ENCODE assay signal across 18 cellular contexts in the genomic region with DNA sequence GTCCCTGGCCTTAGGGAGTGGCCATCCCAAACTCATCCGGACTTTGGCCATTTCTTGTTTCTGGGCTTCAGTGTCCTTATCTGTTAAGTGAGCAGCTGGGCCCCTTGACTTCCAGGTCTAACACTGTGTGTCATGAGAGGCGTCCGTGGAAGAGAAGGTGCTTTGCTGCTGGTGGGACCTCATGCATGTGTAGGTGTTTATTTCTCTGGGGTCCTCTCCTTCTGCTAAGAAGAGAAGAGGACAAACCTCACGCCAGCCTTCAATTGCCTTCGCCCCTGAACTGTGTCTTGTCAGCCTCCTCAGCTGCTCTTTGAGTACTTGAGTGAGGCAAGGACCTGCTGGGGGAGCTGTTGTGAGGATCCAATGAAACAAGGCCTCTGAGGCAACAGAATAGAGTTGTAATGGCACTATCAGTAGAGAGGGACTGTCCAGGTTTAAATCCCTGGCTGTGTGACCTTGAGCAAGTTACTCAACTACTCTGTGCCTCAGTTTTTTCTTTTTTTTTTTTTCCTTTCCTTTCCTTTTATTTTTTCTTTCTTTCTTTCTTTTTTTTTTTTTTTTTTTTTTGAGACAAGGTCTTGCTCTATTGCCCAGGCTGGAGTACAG.
DNase-seq lines count a peak whose midpoint lies in the region; ATAC-seq and TF ChIP-seq lines count a peak whose summit lies in the region.
"Had no signal": no experiment of that assay in that cellular context is flagged by ENCODE, and none has a peak within 500 bp of the region (broad histone marks: within the 10 kb centered on the region; RNA-seq: fewer than 3 reads in every experiment).

No MANE protein-coding gene starts in this region.

- H3K36me3 Mint-ChIP-seq in neural progenitor cell, result no peaks in the 10 kb centered on the region
- H3K36me3 Mint-ChIP-seq: CD4-positive, CD25-positive, alpha-beta regulatory T cell had no signal

- peaks cover 6% of the 10 kb centered on the region for H3K4me1 ChIP-seq in neural progenitor cell
- H3K4me1 ChIP-seq: upper lobe of right lung had no signal

- H3K27ac Mint-ChIP-seq in neural progenitor cell, result no peak overlapping the region
- H3K27ac Mint-ChIP-seq: CD4-positive, CD25-positive, alpha-beta regulatory T cell; T-helper 1 cell treated with Interleukin-12 subunit alpha and Interleukin-12 subunit beta and Interleukin-4 antibody, amounts not matched to agents 30 μg/mL and 1 μg/mL, for 36 hours had no signal

- TF ChIP-seq CTCF in neural progenitor cell (IDR thresholded peaks at IDR 0.05), result peak; percentile 13

- no peak overlapping the region for H3K4me3 ChIP-seq in neural progenitor cell
- H3K4me3 ChIP-seq: prostate gland, upper lobe of right lung had no signal

- H3K27ac ChIP-seq in neural progenitor cell, result no peak overlapping the region
- H3K27ac ChIP-seq: prostate gland, upper lobe of right lung had no signal

- peaks cover 4% of the 10 kb centered on the region for H3K27me3 Mint-ChIP-seq in neural progenitor cell (ENCODE audit: insufficient read depth, low read depth)

- no peak overlapping the region for H3K9ac ChIP-seq in neural progenitor cell

- H3F3A ChIP-seq in neural progenitor cell (ENCODE audit: low read depth), result no peaks in the 10 kb centered on the region

- no peaks in the 10 kb centered on the region for H4K20me1 ChIP-seq in neural progenitor cell (ENCODE audit: low read depth)

- no peak overlapping the region for H3K4me2 ChIP-seq in neural progenitor cell

- intact Hi-C loops in left ventricle myocardium superior (cut with micrococcal nuclease), result loop anchor here (10.0 kb wide), 1 partner anchor 347 kb away; no protein-coding TSS in a partner anchor

- no peaks in the 10 kb centered on the region for H3K79me2 ChIP-seq in neural progenitor cell (ENCODE audit: low read depth)

- ATAC-seq in HG03025 (IDR thresholded peaks at IDR 0.05; ENCODE audit: low FRiP score, unreplicated experiment), result no peak
- no peak for ATAC-seq in left ventricle myocardium superior
- ATAC-seq: left lobe of liver; stimulated activated naive CD8-positive, alpha-beta T cell treated with anti-CD3 and anti-CD28 coated beads, Interleukin-15, Interleukin-2, amounts not matched to agents 100 U/mL and 50 U/mL, for 24 hours; upper lobe of right lung had no signal

- no peaks in the 10 kb centered on the region for H3K36me3 ChIP-seq in neural progenitor cell
- H3K36me3 ChIP-seq: prostate gland, upper lobe of right lung had no signal

- H3K9me3 Mint-ChIP-seq in neural progenitor cell, result no peaks in the 10 kb centered on the region
- H3K9me3 Mint-ChIP-seq: CD4-positive, CD25-positive, alpha-beta regulatory T cell; T-helper 1 cell treated with Interleukin-12 subunit alpha and Interleukin-12 subunit beta and Interleukin-4 antibody, amounts not matched to agents 30 μg/mL and 1 μg/mL, for 36 hours had no signal

- H3K4me1 Mint-ChIP-seq in neural progenitor cell, result peaks cover 2% of the 10 kb centered on the region

- H3K4me3 Mint-ChIP-seq in neural progenitor cell, result no peak overlapping the region
- H3K4me3 Mint-ChIP-seq: CD4-positive, CD25-positive, alpha-beta regulatory T cell; T-helper 1 cell treated with Interleukin-12 subunit alpha and Interleukin-12 subunit beta and Interleukin-4 antibody, amounts not matched to agents 30 μg/mL and 1 μg/mL, for 36 hours had no signal

- no peak overlapping the region for H2AFZ ChIP-seq in neural progenitor cell (replicated peaks)

- DNase-seq in NCI-H82 (lab: John Stamatoyannopoulos, UW), result peak; percentile 13
- no peak for DNase-seq in NCI-H82 treated with DMSO at 0.1 percent for 48 hours (lab: John Stamatoyannopoulos, UW; ENCODE audit: unreplicated experiment)
- peak; percentile 72 for DNase-seq in HuH-7 (ENCODE audit: low spot score)
- peak; percentile 18 for DNase-seq in cerebellar cortex (ENCODE audit: low spot score)
- DNase-seq in neural progenitor cell (ENCODE audit: low spot score), result peak; percentile 31
- DNase-seq in cerebellum (ENCODE audit: low spot score), result no peak
- DNase-seq in left ventricle myocardium superior, result no peak
- DNase-seq: activated CD4-positive, CD25-positive, alpha-beta regulatory T cell; activated naive CD4-positive, alpha-beta T cell; CD4-positive, CD25-positive, alpha-beta regulatory T cell; NCI-H2081 treated with DMSO at 0.1 percent for 48 hours; NCI-H774; stimulated activated naive CD8-positive, alpha-beta T cell treated with anti-CD3 and anti-CD28 coated beads, Interleukin-15, Interleukin-2, amounts not matched to agents 100 U/mL and 50 U/mL, for 24 hours; upper lobe of right lung had no signal

- no peaks in the 10 kb centered on the region for H3K27me3 ChIP-seq in neural progenitor cell
- H3K27me3 ChIP-seq: upper lobe of right lung had no signal

- no peaks in the 10 kb centered on the region for H3K9me3 ChIP-seq in neural progenitor cell (ENCODE audit: low read depth)
- H3K9me3 ChIP-seq: prostate gland, upper lobe of right lung had no signal

Comparison
In these comparisons a context has a peak if more than half of its experiments do, and no peak if none do; other contexts are left out.
1. DNase-seq: peak in NCI-H82 (single experiment), HuH-7 (single experiment), cerebellar cortex (single experiment) and neural progenitor cell (single experiment); none in NCI-H82 treated with DMSO at 0.1 percent for 48 hours (single experiment), cerebellum (single experiment) and left ventricle myocardium superior (single experiment).